10 cellular contexts compared by ENCODE assay signal in genomic region chr9:110744753-110745522, GRCh38.
DNase-seq lines count a peak whose midpoint lies in the region; ATAC-seq and TF ChIP-seq lines count a peak whose summit lies in the region.
"Had no signal": no experiment of that assay in that cellular context is flagged by ENCODE, and none has a peak within 500 bp of the region (broad histone marks: within the 10 kb centered on the region; RNA-seq: fewer than 3 reads in every experiment).

No MANE protein-coding gene starts in this region.

- ATAC-seq in heart left ventricle: peak; percentile 43 to 91 (median 80)
- peak; percentile 87 to 88 for ATAC-seq in gastrocnemius medialis
- no peak for ATAC-seq in activated naive CD8-positive, alpha-beta T cell treated with anti-CD3 and anti-CD28 coated beads, Interleukin-2, amount 50 U/mL, for 24 hours

- H3K4me3 ChIP-seq in heart left ventricle: no peak overlapping the region
- H3K4me3 ChIP-seq in gastrocnemius medialis: no peak overlapping the region
- no peak overlapping the region for H3K4me3 ChIP-seq in H7 (ENCODE audit: insufficient read depth, low read depth, low read length)
- H3K4me3 ChIP-seq: dorsolateral prefrontal cortex, GM12878 had no signal

- no peaks in the 10 kb centered on the region for H3K9me3 Mint-ChIP-seq in activated naive CD8-positive, alpha-beta T cell treated with anti-CD3 and anti-CD28 coated beads, Interleukin-2, amount 50 U/mL, for 24 hours

- no peaks in the 10 kb centered on the region for H3K27me3 ChIP-seq in heart left ventricle
- H3K27me3 ChIP-seq in gastrocnemius medialis: no peaks in the 10 kb centered on the region
- H3K27me3 ChIP-seq in H7 (ENCODE audit: control insufficient read depth, insufficient read depth, low read length): no peaks in the 10 kb centered on the region
- H3K27me3 ChIP-seq: dorsolateral prefrontal cortex had no signal

- H3K36me3 ChIP-seq in heart left ventricle: no peaks in the 10 kb centered on the region
- no peaks in the 10 kb centered on the region for H3K36me3 ChIP-seq in gastrocnemius medialis
- H3K36me3 ChIP-seq in H7 (replicated peaks; ENCODE audit: control insufficient read depth, insufficient read depth, low read length): no peaks in the 10 kb centered on the region

- H3K4me1 Mint-ChIP-seq in activated naive CD8-positive, alpha-beta T cell treated with anti-CD3 and anti-CD28 coated beads, Interleukin-2, amount 50 U/mL, for 24 hours: no peaks in the 10 kb centered on the region

- H3K9me3 ChIP-seq in heart left ventricle (no peaks in the 10 kb centered on the region), gastrocnemius medialis (no peaks in the 10 kb centered on the region)

- H3K4me1 ChIP-seq in heart left ventricle: peaks cover 0 to 28% (median 7%) of the 10 kb centered on the region in 12 donors
- H3K4me1 ChIP-seq in gastrocnemius medialis: peaks cover 16 to 31% of the 10 kb centered on the region in 2 donors

- H3K36me3 Mint-ChIP-seq in activated naive CD8-positive, alpha-beta T cell treated with anti-CD3 and anti-CD28 coated beads, Interleukin-2, amount 50 U/mL, for 24 hours (ENCODE audit: low read depth): no peaks in the 10 kb centered on the region

- H3K27ac ChIP-seq in heart left ventricle (peak overlapping the region in 11 of 12 donors; percentile 15 to 78 (median 56)), gastrocnemius medialis (peak overlapping the region; percentile 83 to 88 (median 85))

- H3K27ac Mint-ChIP-seq in activated naive CD8-positive, alpha-beta T cell treated with anti-CD3 and anti-CD28 coated beads, Interleukin-2, amount 50 U/mL, for 24 hours: no peak overlapping the region

- WGBS in heart left ventricle, 4 donors: 47 to 59% (median 55%) methylated on average over 4 of the region's 4 CpGs

- DNase-seq in EH (ENCODE audit: low read depth) (peak; percentile 97), SW480 (ENCODE audit: low spot score) (peak; percentile 58), heart left ventricle (no peak), gastrocnemius medialis (peak; percentile 56 to 74), GOT3 (lab: John Stamatoyannopoulos, UW) (no peak), NCI-H2081 (lab: John Stamatoyannopoulos, UW) (no peak), H7 (no peak)
- DNase-seq in activated naive CD8-positive, alpha-beta T cell treated with anti-CD3 and anti-CD28 coated beads, Interleukin-2, amount 50 U/mL, for 24 hours: no peak
- DNase-seq: dorsolateral prefrontal cortex had no signal

- TF ChIP-seq POLR2A in heart left ventricle (IDR thresholded peaks at IDR 0.05): no peak
- no peak for TF ChIP-seq POLR2A in gastrocnemius medialis (IDR thresholded peaks at IDR 0.05)

- H3K27me3 Mint-ChIP-seq in activated naive CD8-positive, alpha-beta T cell treated with anti-CD3 and anti-CD28 coated beads, Interleukin-2, amount 50 U/mL, for 24 hours: no peaks in the 10 kb centered on the region

- in situ Hi-C loops in gastrocnemius medialis (cut with MboI; ENCODE audit: low sequenced_read_pairs in 4 of 4): loop anchor here in 2 of 4 donors (10.0 to 25.0 kb wide), 2 partner anchors 90 to 92 kb away; no protein-coding TSS in a partner anchor

- TF ChIP-seq CTCF in heart left ventricle (IDR thresholded peaks at IDR 0.05): no peak
- no peak for TF ChIP-seq CTCF in gastrocnemius medialis (IDR thresholded peaks at IDR 0.05 in 4 of 5, conservative IDR thresholded peaks at IDR 0.05 in 1 of 5)

- H3K4me3 Mint-ChIP-seq in activated naive CD8-positive, alpha-beta T cell treated with anti-CD3 and anti-CD28 coated beads, Interleukin-2, amount 50 U/mL, for 24 hours: no peak overlapping the region

- intact Hi-C loops in heart left ventricle (cut with DNase I) (no loop called here), gastrocnemius medialis (cut with DNase I; ENCODE audit: low total_unique reads) (loop anchor here (5.0 to 10.0 kb wide), 2 partner anchors 88 to 740 kb away; partner anchors contain the start of gene ECPAS)

Comparison
In these comparisons a context has a peak if more than half of its experiments do, and no peak if none do; other contexts are left out.
1. DNase-seq: peak in EH (single experiment), SW480 (single experiment) and gastrocnemius medialis (2 of 2); none in heart left ventricle (0 of 5), activated naive CD8-positive, alpha-beta T cell treated with anti-CD3 and anti-CD28 coated beads, Interleukin-2, amount 50 U/mL, for 24 hours (single experiment), GOT3 (single experiment), NCI-H2081 (0 of 2) and H7 (single experiment).